ENCODE assay signal across 31 cellular contexts in genomic region chr10:98422182-98422581, GRCh38.
"Had no signal": no experiment of that assay in that cellular context is flagged by ENCODE, and none has a peak within 500 bp of the region (broad histone marks: within the 10 kb centered on the region; RNA-seq: fewer than 3 reads in every experiment).

No MANE protein-coding gene starts in this region.

- H3K36me3 ChIP-seq: SJCRH30 had no signal

- H3K4me2 ChIP-seq: KMS-11, SK-N-SH had no signal

- H3K4me3 Mint-ChIP-seq: activated CD4-positive, alpha-beta memory T cell treated with anti-CD3 and anti-CD28 coated beads for 36 hours; activated CD4-positive, alpha-beta T cell treated with anti-CD3 and anti-CD28 coated beads, Interleukin-2, amount 10 ng/mL, durations not matched to agents 7 days and 5 days; activated naive CD8-positive, alpha-beta T cell; brain; central memory CD8-positive, alpha-beta T cell had no signal

- H3K27ac Mint-ChIP-seq: activated CD4-positive, alpha-beta memory T cell treated with anti-CD3 and anti-CD28 coated beads for 36 hours; activated CD4-positive, alpha-beta T cell treated with anti-CD3 and anti-CD28 coated beads, Interleukin-2, amount 10 ng/mL, durations not matched to agents 7 days and 5 days; activated naive CD8-positive, alpha-beta T cell; brain had no signal

- ATAC-seq: Panc1, Right ventricle myocardium inferior had no signal

- H3K9me3 Mint-ChIP-seq: activated CD4-positive, alpha-beta memory T cell treated with anti-CD3 and anti-CD28 coated beads for 36 hours; activated CD4-positive, alpha-beta T cell treated with anti-CD3 and anti-CD28 coated beads, Interleukin-2, amount 10 ng/mL, durations not matched to agents 7 days and 5 days; brain; central memory CD8-positive, alpha-beta T cell had no signal

- H3K4me1 Mint-ChIP-seq: activated CD4-positive, alpha-beta T cell treated with anti-CD3 and anti-CD28 coated beads, Interleukin-2, amount 10 ng/mL, durations not matched to agents 7 days and 5 days; brain; central memory CD8-positive, alpha-beta T cell had no signal

- FAIRE-seq: astrocyte had no signal

- H3K9me3 ChIP-seq: SJCRH30, SK-N-SH had no signal

- H3K4me3 ChIP-seq: SJCRH30 had no signal

- H3K4me1 ChIP-seq: SJCRH30 had no signal

- H3K27me3 Mint-ChIP-seq: activated CD4-positive, alpha-beta memory T cell treated with anti-CD3 and anti-CD28 coated beads for 36 hours; activated CD4-positive, alpha-beta T cell treated with anti-CD3 and anti-CD28 coated beads, Interleukin-2, amount 10 ng/mL, durations not matched to agents 7 days and 5 days; activated naive CD8-positive, alpha-beta T cell; central memory CD8-positive, alpha-beta T cell had no signal

- H3K27me3 ChIP-seq: SJCRH30 had no signal

- DNase-seq: activated CD4-positive, alpha-beta memory T cell treated with anti-CD3 and anti-CD28 coated beads for 36 hours; activated CD4-positive, alpha-beta T cell treated with anti-CD3 and anti-CD28 coated beads, Interleukin-2, amount 10 ng/mL, durations not matched to agents 7 days and 5 days; activated CD4-positive, CD25-positive, alpha-beta regulatory T cell; activated CD8-positive, alpha-beta memory T cell treated with anti-CD3 and anti-CD28 coated beads for 24 hours; activated naive CD4-positive, alpha-beta T cell; activated T-cell treated with anti-CD3 and anti-CD28 coated beads for 4 hours; amygdala; MV-4-11; NCI-H1092 treated with DMSO at 0.1 percent for 48 hours; NCI-H1417 treated with DMSO at 0.1 percent for 48 hours; NCI-H1694; NCI-H2029; NCI-H2107; NCI-H2171 treated with DMSO at 0.1 percent for 48 hours; NCI-H226; NCI-H526 treated with DMSO at 0.1 percent for 48 hours; NCI-H82; NK-92 treated with Interleukin-12 subunit alpha and Interleukin-12 subunit beta, amount 100 ng/mL, for 24 hours; OCI-M1; RPMI8226; SJCRH30; SK-N-SH; T-helper 1 cell had no signal

- H3K27ac ChIP-seq: KMS-11, SJCRH30, VCaP had no signal

- H3K36me3 Mint-ChIP-seq: activated naive CD8-positive, alpha-beta T cell; brain had no signal

- H3K9ac ChIP-seq: KMS-11, SK-N-SH had no signal
